8 cellular contexts compared by ENCODE assay signal in genomic region chr18:23994361-23994902, GRCh38. TPM values are rescaled to one million over a fixed set of nuclear protein-coding genes. Genes with fewer than 3 reads are reported as not detected.
A peak's percentile ranks its signal among the peaks of the same experiment; 100 is the strongest.
DNase-seq lines count a peak whose midpoint lies in the region; ATAC-seq and TF ChIP-seq lines count a peak whose summit lies in the region.

No MANE protein-coding gene starts in this region.

- H3K9me3 Mint-ChIP-seq in CD8-positive, alpha-beta memory T cell: no peaks in the 10 kb centered on the region

- peak overlapping the region; percentile 90 to 98 (median 94) for H3K27ac Mint-ChIP-seq in CD8-positive, alpha-beta memory T cell

- peaks cover 54% of the 10 kb centered on the region for H3K4me1 ChIP-seq in CD8-positive, alpha-beta memory T cell (ENCODE audit: insufficient read depth, low read length)

- peaks cover 4 to 28% (median 9%) of the 10 kb centered on the region in 3 donors for H3K36me3 Mint-ChIP-seq in CD8-positive, alpha-beta memory T cell

- no peaks in the 10 kb centered on the region for H3K27me3 Mint-ChIP-seq in CD8-positive, alpha-beta memory T cell

- TF ChIP-seq CTCF in cardiac fibroblast (IDR thresholded peaks at IDR 0.05; ENCODE audit: low read depth, low read length): no peak

- CTCF ChIA-PET in CD8-positive, alpha-beta memory T cell (lab: Charles Lee): interaction anchor here (1.2 to 3.3 kb wide), 4 partner anchors 20 to 124 kb away, joined by 3 to 18 read pairs (median 6); partner anchors contain the start of gene TTC39C

- POLR2A ChIA-PET in CD8-positive, alpha-beta memory T cell (lab: Charles Lee): interaction anchor here (0.7 to 2.4 kb wide), 6 partner anchors 18 to 175 kb away, joined by 3 to 15 read pairs (median 6); partner anchors contain the start of gene TTC39C

- H3K36me3 ChIP-seq in CD8-positive, alpha-beta memory T cell (ENCODE audit: insufficient read depth, low read length): no peaks in the 10 kb centered on the region

- H3K9me3 ChIP-seq in CD8-positive, alpha-beta memory T cell (ENCODE audit: low read length): no peaks in the 10 kb centered on the region

- peak in 3 of 5 donors; percentile 23 to 65 (median 44) for DNase-seq in CD8-positive, alpha-beta memory T cell
- DNase-seq in HCEC 1CT (peak; percentile 79), NCI-H69 (lab: John Stamatoyannopoulos, UW) (peak; percentile 100), cardiac fibroblast (ENCODE audit: low read depth in 2 of 2) (peak; percentile 69 to 76), mucosa of gallbladder (ENCODE audit: low spot score) (peak; percentile 30), mesenteric fat pad (ENCODE audit: low spot score) (no peak)

- ATAC-seq in GM19452 (IDR thresholded peaks at IDR 0.05; ENCODE audit: unreplicated experiment) (no peak), HG02885 (IDR thresholded peaks at IDR 0.05; ENCODE audit: poor library complexity, unreplicated experiment) (no peak)

- no peaks in the 10 kb centered on the region for H3K27me3 ChIP-seq in CD8-positive, alpha-beta memory T cell (ENCODE audit: insufficient read depth, low read length, poor library complexity, severe bottlenecking)

- peaks cover 72 to 93% (median 88%) of the 10 kb centered on the region in 3 donors for H3K4me1 Mint-ChIP-seq in CD8-positive, alpha-beta memory T cell

- H3K4me3 ChIP-seq in CD8-positive, alpha-beta memory T cell (ENCODE audit: low read length): no peak overlapping the region
- no peak overlapping the region for H3K4me3 ChIP-seq in cardiac fibroblast (replicated peaks in 1 of 2; ENCODE audit: low read depth in 2 of 2, low read length in 2 of 2)

- peak overlapping the region; percentile 82 to 99 (median 90) for H3K4me3 Mint-ChIP-seq in CD8-positive, alpha-beta memory T cell

- peak overlapping the region; percentile 8 for H3K27ac ChIP-seq in CD8-positive, alpha-beta memory T cell (ENCODE audit: low read depth, low read length)

RNA-seq across cellular contexts. Expression of gene TTC39C, which starts 20.1 kb away (rescaled TPM):
- 10 to 100 TPM; 57.4 to 59.5 TPM for total RNA-seq in CD8-positive, alpha-beta memory T cell
- 80.2 TPM for polyA plus RNA-seq in CD8-positive, alpha-beta memory T cell
- total RNA-seq in mucosa of gallbladder (55.4 TPM), mesenteric fat pad (46.7 TPM)
